ENCODE assay signal across 8 cellular contexts in the genomic region with DNA sequence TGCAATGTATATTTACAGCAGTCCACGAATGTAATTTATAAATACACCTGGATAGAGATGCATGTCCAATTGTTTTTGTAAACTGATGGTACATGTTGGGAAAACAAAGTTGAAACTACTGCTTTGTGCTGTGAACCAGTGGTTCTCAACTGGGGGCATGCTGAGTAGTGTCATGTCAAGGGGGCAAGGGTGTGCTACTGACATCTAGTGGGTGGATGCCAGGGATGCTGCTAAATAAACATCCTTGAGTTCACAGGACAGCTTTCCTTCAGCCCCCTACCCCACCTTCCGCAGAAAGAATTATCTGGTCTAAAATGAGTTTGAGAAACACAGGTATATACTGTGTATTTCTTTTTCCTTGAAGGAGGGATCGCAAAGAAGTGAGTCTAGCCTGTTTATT.
DNase-seq lines count a peak whose midpoint lies in the region; ATAC-seq and TF ChIP-seq lines count a peak whose summit lies in the region.

No MANE protein-coding gene starts in this region.

- H3K27me3 Mint-ChIP-seq in progenitor cell of endocrine pancreas = no peaks in the 10 kb centered on the region

- peaks cover 20% of the 10 kb centered on the region for H3K4me1 Mint-ChIP-seq in progenitor cell of endocrine pancreas (ENCODE audit: low read depth)

- no peak overlapping the region for H3K4me3 Mint-ChIP-seq in progenitor cell of endocrine pancreas (ENCODE audit: low read depth)

- DNase-seq in GM10266 (ENCODE audit: extremely low spot score) = peak; percentile 21
- DNase-seq in NOMO-1 treated with DMSO at 0.1 percent for 48 hours (lab: John Stamatoyannopoulos, UW; ENCODE audit: unreplicated experiment) = peak; percentile 38
- peak; percentile 9 for DNase-seq in fibroblast of gingiva (ENCODE audit: low read depth)
- DNase-seq in progenitor cell of endocrine pancreas (ENCODE audit: low spot score, unreplicated experiment) = no peak
- DNase-seq in GM03348 (ENCODE audit: low spot score) = no peak
- no peak for DNase-seq in dedifferentiated amniotic fluid mesenchymal stem cell (ENCODE audit: extremely low spot score)
- no peak for DNase-seq in DMS153 (lab: John Stamatoyannopoulos, UW)

- peaks cover 14% of the 10 kb centered on the region for H3K9me3 Mint-ChIP-seq in progenitor cell of endocrine pancreas (ENCODE audit: low read depth)

- no peak overlapping the region for H3K27ac Mint-ChIP-seq in progenitor cell of endocrine pancreas

- TF ChIP-seq CTCF in GM10266 (IDR thresholded peaks at IDR 0.05; ENCODE audit: control insufficient read depth, insufficient read depth, low read depth, missing control alignments) (peak; percentile 61), progenitor cell of endocrine pancreas (IDR thresholded peaks at IDR 0.05; ENCODE audit: unreplicated experiment) (peak; percentile 34)

- peaks cover 5% of the 10 kb centered on the region for H3K36me3 Mint-ChIP-seq in progenitor cell of endocrine pancreas (ENCODE audit: insufficient read depth)

- peak; percentile 80 for ATAC-seq in HG02798 (IDR thresholded peaks at IDR 0.05; ENCODE audit: poor library complexity, unreplicated experiment)

Comparison
In these comparisons a context has a peak if more than half of its experiments do, and no peak if none do; other contexts are left out.
1. DNase-seq: peak in GM10266 (single experiment), NOMO-1 treated with DMSO at 0.1 percent for 48 hours (single experiment) and fibroblast of gingiva (single experiment); none in progenitor cell of endocrine pancreas (single experiment), GM03348 (single experiment), dedifferentiated amniotic fluid mesenchymal stem cell (single experiment) and DMS153 (single experiment).